31 cellular contexts compared by ENCODE assay signal in genomic region chr18:21934766-21935015, GRCh38.
"Had no signal": no experiment of that assay in that cellular context is flagged by ENCODE, and none has a peak within 500 bp of the region (broad histone marks: within the 10 kb centered on the region; RNA-seq: fewer than 3 reads in every experiment).

No MANE protein-coding gene starts in this region.

- DNase-seq: activated B cell treated with CpG ODN at 0.5 μM for 24 hours; activated CD4-positive, alpha-beta T cell treated with anti-CD3 and anti-CD28 coated beads for 48 hours; activated CD4-positive, alpha-beta T cell treated with anti-CD3 and anti-CD28 coated beads, Interleukin-2, amount 50 U/mL, for 1 hour; activated CD4-positive, alpha-beta T cell treated with anti-CD3 and anti-CD28 coated beads, Interleukin-2, amount 50 U/mL, for 48 hours; activated CD8-positive, alpha-beta memory T cell treated with anti-CD3 and anti-CD28 coated beads for 24 hours; activated CD8-positive, alpha-beta T cell treated with anti-CD3 and anti-CD28 coated beads for 36 hours; activated effector memory CD4-positive, alpha-beta T cell treated with Interleukin-2 at 50 U/mL for 16 hours; activated gamma-delta T cell treated with Interleukin-2 at 50 U/mL for 16 hours; activated naive CD4-positive, alpha-beta T cell treated with anti-CD3 and anti-CD28 coated beads, Interleukin-2, amount 50 U/mL, for 16 hours; activated naive CD4-positive, alpha-beta T cell treated with Interleukin-2 at 50 U/mL for 16 hours; activated T-cell treated with anti-CD3 and anti-CD28 coated beads, Interleukin-2, amount 50 U/mL, for 4 hours; adrenal gland; amygdala; aorta; central memory CD4-positive, alpha-beta T cell; dorsolateral prefrontal cortex; effector memory CD4-positive, alpha-beta T cell; erythroblast; foreskin keratinocyte; gastrocnemius medialis; glutamatergic neuron; heart left ventricle; T-helper 17 cell; T1000; WERI-Rb-1 had no signal

- H3K4me3 ChIP-seq: adrenal gland, breast epithelium, cardiac muscle cell, coronary artery, dorsolateral prefrontal cortex, esophagus muscularis mucosa, gastrocnemius medialis, heart left ventricle had no signal

- H3K4me1 ChIP-seq: adrenal gland, breast epithelium, foreskin keratinocyte, gastrocnemius medialis, heart left ventricle had no signal

- ATAC-seq: activated CD4-positive, CD25-positive, alpha-beta regulatory T cell treated with anti-CD3 and anti-CD28 coated beads, Interleukin-2, amount 50 U/mL, for 24 hours; activated CD8-positive, alpha-beta T cell treated with anti-CD3 and anti-CD28 coated beads for 36 hours; activated T-cell treated with anti-CD3 and anti-CD28 coated beads, Interleukin-2, amount 50 U/mL, for 4 hours; activated T-helper 17 cell treated with anti-CD3 and anti-CD28 coated beads, Interleukin-2, amount 50 U/mL, for 72 hours; foreskin keratinocyte; gastrocnemius medialis; heart left ventricle; T-helper 17 cell had no signal

- H3K27me3 ChIP-seq: adrenal gland, breast epithelium, cardiac muscle cell, esophagus muscularis mucosa, gastrocnemius medialis, heart left ventricle had no signal

- H3K27ac ChIP-seq: adrenal gland, breast epithelium, cardiac muscle cell, coronary artery, dorsolateral prefrontal cortex, esophagus muscularis mucosa, foreskin keratinocyte, gastrocnemius medialis, heart left ventricle, WERI-Rb-1 had no signal

- H3K9me3 ChIP-seq: adrenal gland, breast epithelium, esophagus muscularis mucosa, gastrocnemius medialis, heart left ventricle had no signal

- H3K36me3 ChIP-seq: adrenal gland, breast epithelium, cardiac muscle cell, esophagus muscularis mucosa, gastrocnemius medialis, heart left ventricle, WERI-Rb-1 had no signal
